ENCODE assay signal across 11 cellular contexts in the genomic region with DNA sequence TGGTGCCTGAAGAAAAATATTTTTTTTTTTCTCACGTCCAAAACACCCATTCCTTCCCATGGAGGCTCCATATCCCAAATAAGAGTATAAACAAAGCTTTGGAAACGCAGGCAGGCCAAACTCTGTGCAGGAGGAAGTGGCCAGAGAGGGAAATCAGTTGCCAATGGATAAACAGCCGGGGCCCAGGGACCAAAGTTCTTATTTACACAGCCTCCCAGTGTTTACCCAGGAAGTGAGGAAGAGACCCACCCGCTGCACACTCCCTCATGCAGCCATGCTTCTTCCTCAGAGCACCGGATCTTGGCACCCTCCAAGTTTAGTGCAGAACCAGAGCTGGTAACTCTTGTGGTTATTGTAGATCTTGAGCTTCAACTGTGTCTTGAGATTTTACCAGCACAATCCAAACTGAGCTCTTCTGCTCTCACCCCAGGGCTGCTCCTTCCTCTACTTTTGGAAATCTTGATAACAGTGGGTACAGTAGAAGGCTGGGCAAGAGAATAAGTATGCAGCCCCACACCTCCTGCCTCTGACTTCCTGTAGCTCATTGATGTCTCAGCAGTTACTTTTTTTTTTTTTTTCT. TPM values are rescaled to one million over a fixed set of nuclear protein-coding genes. Genes with fewer than 3 reads are reported as not detected.
DNase-seq lines count a peak whose midpoint lies in the region; ATAC-seq and TF ChIP-seq lines count a peak whose summit lies in the region.
"Had no signal": no experiment of that assay in that cellular context is flagged by ENCODE, and none has a peak within 500 bp of the region (broad histone marks: within the 10 kb centered on the region; RNA-seq: fewer than 3 reads in every experiment).

No MANE protein-coding gene starts in this region.

- peak overlapping the region; percentile 72 to 85 (median 78) for H3K4me3 Mint-ChIP-seq in CD4-positive, alpha-beta memory T cell
- peak overlapping the region in 3 of 4 donors; percentile 66 to 86 (median 77) for H3K4me3 Mint-ChIP-seq in IgD-negative memory B cell
- peak overlapping the region; percentile 51 for H3K4me3 Mint-ChIP-seq in activated T-helper 17 cell treated with anti-CD3 and anti-CD28 coated beads, Interleukin-2, amount 50 U/mL, for 72 hours
- H3K4me3 Mint-ChIP-seq: dendritic cell treated with granulocyte-macrophage colony-stimulating factor and Interleukin-4, amounts not matched to agents 40 ng/mL and 50 ng/mL, for 4 days had no signal

- POLR2A ChIA-PET in CD4-positive, alpha-beta memory T cell (lab: Charles Lee; ENCODE audit: partially characterized antibody): interaction anchor here (0.6 to 5.2 kb wide), 38 partner anchors 9 to 387 kb away, joined by 3 to 96 read pairs (median 4); partner anchors contain the start of genes BSDC1, CCDC28B, FAM167B and HDAC1
- POLR2A ChIA-PET in GM10248 (lab: Yijun Ruan, JAX): interaction anchor here (1.1 to 4.0 kb wide), 4 partner anchors 9 to 71 kb away, joined by 3 to 92 read pairs (median 17); partner anchors contain the start of genes LCK and MARCKSL1

- TF ChIP-seq CTCF in mucosa of descending colon (IDR thresholded peaks at IDR 0.05) (no peak), GM10248 (IDR thresholded peaks at IDR 0.05; ENCODE audit: control extremely low read depth, extremely low read depth, low read depth, missing control alignments) (no peak)

- H3K4me3 ChIP-seq in CD4-positive, alpha-beta memory T cell (ENCODE audit: low read length in 2 of 2): no peak overlapping the region
- no peak overlapping the region for H3K4me3 ChIP-seq in mucosa of descending colon
- H3K4me3 ChIP-seq: GM23248 had no signal

- peaks cover 13 to 33% of the 10 kb centered on the region in 2 donors for H3K36me3 Mint-ChIP-seq in CD4-positive, alpha-beta memory T cell
- peaks cover 13% of the 10 kb centered on the region for H3K36me3 Mint-ChIP-seq in IgD-negative memory B cell
- peaks cover 77% of the 10 kb centered on the region for H3K36me3 Mint-ChIP-seq in activated T-helper 17 cell treated with anti-CD3 and anti-CD28 coated beads, Interleukin-2, amount 50 U/mL, for 72 hours (ENCODE audit: low read depth)

- intact Hi-C loops in CD4-positive, alpha-beta memory T cell (cut with micrococcal nuclease): loop anchor here (2.0 kb wide), 1 partner anchor 13 kb away; no protein-coding TSS in a partner anchor
- intact Hi-C loops in mucosa of descending colon (cut with DNase I, micrococcal nuclease): no loop called here

- H3K9me3 ChIP-seq in CD4-positive, alpha-beta memory T cell (ENCODE audit: control insufficient read depth in 1 of 2, low read length in 2 of 2): no peaks in the 10 kb centered on the region
- H3K9me3 ChIP-seq in mucosa of descending colon: no peaks in the 10 kb centered on the region

- peak; percentile 55 to 66 (median 59) for DNase-seq in CD4-positive, alpha-beta memory T cell
- peak; percentile 80 to 91 (median 85) for DNase-seq in mucosa of descending colon
- no peak for DNase-seq in GM10248 (ENCODE audit: extremely low spot score)
- no peak for DNase-seq in NCI-H524 (lab: John Stamatoyannopoulos, UW)
- no peak for DNase-seq in SHP77 (lab: John Stamatoyannopoulos, UW)
- DNase-seq: GM23248 had no signal

- peak; percentile 58 for ATAC-seq in activated T-helper 17 cell treated with anti-CD3 and anti-CD28 coated beads, Interleukin-2, amount 50 U/mL, for 72 hours (replicated peaks)
- peak; percentile 95 for ATAC-seq in mucosa of descending colon
- ATAC-seq in GM18873 (IDR thresholded peaks at IDR 0.05; ENCODE audit: low FRiP score, unreplicated experiment): no peak

- peaks cover 27% of the 10 kb centered on the region for H3K36me3 ChIP-seq in CD4-positive, alpha-beta memory T cell (ENCODE audit: insufficient read depth, low read length)
- no peaks in the 10 kb centered on the region for H3K36me3 ChIP-seq in mucosa of descending colon (ENCODE audit: low read depth)

- no peaks in the 10 kb centered on the region for H3K27me3 ChIP-seq in CD4-positive, alpha-beta memory T cell (ENCODE audit: insufficient read depth, low read length)

- H3K27ac Mint-ChIP-seq in CD4-positive, alpha-beta memory T cell: peak overlapping the region; percentile 88 to 96 (median 90)
- peak overlapping the region; percentile 84 to 96 (median 95) for H3K27ac Mint-ChIP-seq in IgD-negative memory B cell
- peak overlapping the region; percentile 63 for H3K27ac Mint-ChIP-seq in activated T-helper 17 cell treated with anti-CD3 and anti-CD28 coated beads, Interleukin-2, amount 50 U/mL, for 72 hours
- H3K27ac Mint-ChIP-seq: dendritic cell treated with granulocyte-macrophage colony-stimulating factor and Interleukin-4, amounts not matched to agents 40 ng/mL and 50 ng/mL, for 4 days had no signal

- H3K4me1 Mint-ChIP-seq in CD4-positive, alpha-beta memory T cell: peaks cover 26 to 55% (median 42%) of the 10 kb centered on the region in 4 donors
- H3K4me1 Mint-ChIP-seq in IgD-negative memory B cell: peaks cover 37 to 42% (median 40%) of the 10 kb centered on the region in 3 donors
- H3K4me1 Mint-ChIP-seq in activated T-helper 17 cell treated with anti-CD3 and anti-CD28 coated beads, Interleukin-2, amount 50 U/mL, for 72 hours: peaks cover 15% of the 10 kb centered on the region

- H3K27ac ChIP-seq in CD4-positive, alpha-beta memory T cell (ENCODE audit: low read depth, low read length): peak overlapping the region; percentile 18
- H3K27ac ChIP-seq: GM23248 had no signal

- CTCF ChIA-PET in CD4-positive, alpha-beta memory T cell (lab: Charles Lee; ENCODE audit: partially characterized antibody): interaction anchor here (0.5 to 7.8 kb wide), 21 partner anchors 10 to 1519 kb away, joined by 3 to 47 read pairs (median 5); partner anchors contain the start of genes HDAC1, LCK, MARCKSL1 and TMEM39B
- CTCF ChIA-PET in GM10248 (lab: Yijun Ruan, JAX): interaction anchor here (0.8 to 4.3 kb wide), 14 partner anchors 10 to 106 kb away, joined by 3 to 27 read pairs (median 5); partner anchors contain the start of genes FAM167B and MARCKSL1

- H3K27me3 Mint-ChIP-seq in CD4-positive, alpha-beta memory T cell: no peaks in the 10 kb centered on the region
- no peaks in the 10 kb centered on the region for H3K27me3 Mint-ChIP-seq in IgD-negative memory B cell
- no peaks in the 10 kb centered on the region for H3K27me3 Mint-ChIP-seq in activated T-helper 17 cell treated with anti-CD3 and anti-CD28 coated beads, Interleukin-2, amount 50 U/mL, for 72 hours
- H3K27me3 Mint-ChIP-seq: dendritic cell treated with granulocyte-macrophage colony-stimulating factor and Interleukin-4, amounts not matched to agents 40 ng/mL and 50 ng/mL, for 4 days had no signal

- peaks cover 63% of the 10 kb centered on the region for H3K4me1 ChIP-seq in CD4-positive, alpha-beta memory T cell (ENCODE audit: insufficient read depth, low read length)
- peaks cover 36% of the 10 kb centered on the region for H3K4me1 ChIP-seq in mucosa of descending colon (ENCODE audit: low read depth)

- H3K9me3 Mint-ChIP-seq in CD4-positive, alpha-beta memory T cell: no peaks in the 10 kb centered on the region
- no peaks in the 10 kb centered on the region for H3K9me3 Mint-ChIP-seq in IgD-negative memory B cell
- H3K9me3 Mint-ChIP-seq in activated T-helper 17 cell treated with anti-CD3 and anti-CD28 coated beads, Interleukin-2, amount 50 U/mL, for 72 hours: no peaks in the 10 kb centered on the region
- H3K9me3 Mint-ChIP-seq: dendritic cell treated with granulocyte-macrophage colony-stimulating factor and Interleukin-4, amounts not matched to agents 40 ng/mL and 50 ng/mL, for 4 days had no signal

RNA-seq across cellular contexts. Expression of gene MARCKSL1, which starts 14.2 kb away (rescaled TPM):
- 10 to 100 TPM; 46.5 to 47.3 TPM for total RNA-seq in CD4-positive, alpha-beta memory T cell
- 10 to 100 TPM; 74.5 to 75.9 TPM for polyA plus RNA-seq in CD4-positive, alpha-beta memory T cell
- polyA plus RNA-seq in IgD-negative memory B cell: 219 TPM
- 10 to 100 TPM in 1 of 2 donors, 1 to 10 TPM in 1; 7.2 to 15.9 TPM for total RNA-seq in activated T-helper 17 cell treated with anti-CD3 and anti-CD28 coated beads, Interleukin-2, amount 50 U/mL, for 72 hours
- 100 to 1,000 TPM in 2 of 3 donors, 10 to 100 TPM in 1; 37.0 to 149 (median 140) TPM for total RNA-seq in mucosa of descending colon

RNA-seq across cellular contexts. Expression of gene HDAC1, which starts 29.9 kb away (rescaled TPM):
- total RNA-seq in CD4-positive, alpha-beta memory T cell: 100 to 1,000 TPM; 174 to 190 TPM
- polyA plus RNA-seq in CD4-positive, alpha-beta memory T cell: 100 to 1,000 TPM; 169 to 185 TPM
- 183 TPM for polyA plus RNA-seq in IgD-negative memory B cell
- 100 to 1,000 TPM; 171 to 199 TPM for total RNA-seq in activated T-helper 17 cell treated with anti-CD3 and anti-CD28 coated beads, Interleukin-2, amount 50 U/mL, for 72 hours
- 100 to 1,000 TPM; 143 to 208 (median 203) TPM for total RNA-seq in mucosa of descending colon

RNA-seq across cellular contexts. Expression of gene FAM229A, which starts 40.5 kb away (rescaled TPM):
- total RNA-seq in CD4-positive, alpha-beta memory T cell: 10 to 100 TPM; 32.2 to 34.6 TPM
- polyA plus RNA-seq in CD4-positive, alpha-beta memory T cell: under 1 TPM in 1 of 2 donors, not detected in 1; 0.39 TPM
- 1.7 TPM for polyA plus RNA-seq in IgD-negative memory B cell
- total RNA-seq in activated T-helper 17 cell treated with anti-CD3 and anti-CD28 coated beads, Interleukin-2, amount 50 U/mL, for 72 hours: 10 to 100 TPM in 1 of 2 donors, 1 to 10 TPM in 1; 7.7 to 21.6 TPM
- 10 to 100 TPM in 1 of 3 donors, 1 to 10 TPM in 2; 8.5 to 12.9 (median 9.2) TPM for total RNA-seq in mucosa of descending colon

RNA-seq across cellular contexts. Expression of gene TSSK3, which starts 40.5 kb away (rescaled TPM):
- 1 to 10 TPM; 3.5 to 4.3 TPM for total RNA-seq in CD4-positive, alpha-beta memory T cell
- under 1 TPM in 1 of 2 donors, not detected in 1; 0.73 TPM for polyA plus RNA-seq in CD4-positive, alpha-beta memory T cell
- not detected for polyA plus RNA-seq in IgD-negative memory B cell
- 1 to 10 TPM in 1 of 2 donors, under 1 TPM in 1; 0.61 to 1.7 TPM for total RNA-seq in activated T-helper 17 cell treated with anti-CD3 and anti-CD28 coated beads, Interleukin-2, amount 50 U/mL, for 72 hours
- 1 to 10 TPM; 1.8 to 3.6 (median 2.3) TPM for total RNA-seq in mucosa of descending colon
- total RNA-seq: temporal lobe had no signal
- polyA plus RNA-seq: GM23248 had no signal

Comparison
In these comparisons a context has a peak if more than half of its experiments do, and no peak if none do; other contexts are left out.
1. DNase-seq: peak in CD4-positive, alpha-beta memory T cell (5 of 5) and mucosa of descending colon (3 of 3); none in GM10248 (single experiment), NCI-H524 (0 of 2) and SHP77 (0 of 2).
2. Peak in every context shown above with its lines, with median percentiles within 50 percentile points of each other: H3K27ac Mint-ChIP-seq and H3K4me3 Mint-ChIP-seq.